In genomic region chr15:55108858-55109518, GRCh38 we compare ENCODE assay signal across 9 cellular contexts.
A peak's percentile ranks its signal among the peaks of the same experiment; 100 is the strongest.
DNase-seq lines count a peak whose midpoint lies in the region; ATAC-seq and TF ChIP-seq lines count a peak whose summit lies in the region.
"Had no signal": no experiment of that assay in that cellular context is flagged by ENCODE, and none has a peak within 500 bp of the region (broad histone marks: within the 10 kb centered on the region; RNA-seq: fewer than 3 reads in every experiment).

No MANE protein-coding gene starts in this region.

- peak; percentile 58 for TF ChIP-seq CTCF in smooth muscle cell (IDR thresholded peaks at IDR 0.05; ENCODE audit: borderline replicate concordance, insufficient read depth, poor library complexity, severe bottlenecking)

- H3F3A ChIP-seq in smooth muscle cell (ENCODE audit: low read depth) = no peaks in the 10 kb centered on the region

- no peaks in the 10 kb centered on the region for H3K9me3 ChIP-seq in smooth muscle cell (replicated peaks; ENCODE audit: low read depth)

- H3K36me3 ChIP-seq in smooth muscle cell (ENCODE audit: low read depth) = no peaks in the 10 kb centered on the region

- no peaks in the 10 kb centered on the region for H3K79me2 ChIP-seq in smooth muscle cell (ENCODE audit: low read depth)

- peak; percentile 71 for ATAC-seq in GM19455 (IDR thresholded peaks at IDR 0.05; ENCODE audit: unreplicated experiment)
- ATAC-seq in SK-N-SH treated with all-trans-retinoic acid at 6 μM for 48 hours = peak; percentile 92

- no peak overlapping the region for H3K27ac ChIP-seq in smooth muscle cell (ENCODE audit: low read depth)

- H3K27me3 ChIP-seq in smooth muscle cell (ENCODE audit: low read depth) = no peaks in the 10 kb centered on the region

- no peak overlapping the region for H2AFZ ChIP-seq in smooth muscle cell (ENCODE audit: low read depth)

- peak; percentile 53 for DNase-seq in COLO829 (ENCODE audit: low spot score)
- DNase-seq in Jurkat, Clone E6-1 (ENCODE audit: low read depth, low spot score) = peak; percentile 41
- peak in 52 of 56 donors; percentile 1 to 84 (median 38) for DNase-seq in amygdala (lab: John Stamatoyannopoulos, UW)
- DNase-seq in hippocampal formation (lab: John Stamatoyannopoulos, UW) = peak; percentile 52 to 56
- no peak for DNase-seq in smooth muscle cell (lab: John Stamatoyannopoulos, UW; ENCODE audit: unreplicated experiment)
- DNase-seq in amniotic stem cell (lab: John Stamatoyannopoulos, UW) = no peak
- DNase-seq: activated B cell treated with CpG ODN at 0.5 μM for 24 hours had no signal

- no peak overlapping the region for H3K4me3 ChIP-seq in Jurkat, Clone E6-1 (ENCODE audit: low read length)
- H3K4me3 ChIP-seq in smooth muscle cell = no peak overlapping the region

- WGBS in smooth muscle cell (ENCODE audit: low lambda C conversion rate) = 23% methylated on average over 9 of the region's 9 CpGs

- no peaks in the 10 kb centered on the region for H4K20me1 ChIP-seq in smooth muscle cell (ENCODE audit: low read depth)

- H3K4me1 ChIP-seq in smooth muscle cell (ENCODE audit: low read depth) = no peaks in the 10 kb centered on the region

- no peak overlapping the region for H3K4me2 ChIP-seq in smooth muscle cell

- no peak overlapping the region for H3K9ac ChIP-seq in smooth muscle cell (ENCODE audit: low read depth)

TF ChIP-seq in SK-N-SH treated with all-trans-retinoic acid at 6 μM for 48 hours, 23 proteins besides CTCF, POLR2A, EP300 and RAD21:
- no peak for TF ChIP-seq ZFP30 (CRISPR knock-in tag; IDR thresholded peaks at IDR 0.05)
- TF ChIP-seq ZNF70 (CRISPR knock-in tag; IDR thresholded peaks at IDR 0.05) = no peak
- TF ChIP-seq TSHZ2 (CRISPR knock-in tag; IDR thresholded peaks at IDR 0.05) = no peak
- no peak for TF ChIP-seq PATZ1 (CRISPR knock-in tag; IDR thresholded peaks at IDR 0.05; ENCODE audit: borderline replicate concordance)
- no peak for TF ChIP-seq POU6F1 (CRISPR knock-in tag; IDR thresholded peaks at IDR 0.05; ENCODE audit: borderline replicate concordance, low read depth)
- no peak for TF ChIP-seq RARB (CRISPR knock-in tag; IDR thresholded peaks at IDR 0.05)
- no peak for TF ChIP-seq CSDC2 (CRISPR knock-in tag; IDR thresholded peaks at IDR 0.05)
- TF ChIP-seq TCF4 (CRISPR knock-in tag; IDR thresholded peaks at IDR 0.05; ENCODE audit: borderline replicate concordance) = no peak

Comparison
In these comparisons a context has a peak if more than half of its experiments do, and no peak if none do; other contexts are left out.
1. DNase-seq: peak in COLO829 (single experiment), Jurkat, Clone E6-1 (single experiment), amygdala (52 of 56) and hippocampal formation (2 of 2); none in smooth muscle cell (single experiment) and amniotic stem cell (single experiment).